ENCODE assay signal across 18 cellular contexts in genomic region chr7:151406886-151407583, GRCh38. TPM values are rescaled to one million over a fixed set of nuclear protein-coding genes. Genes with fewer than 3 reads are reported as not detected.
DNase-seq lines count a peak whose midpoint lies in the region; ATAC-seq, FAIRE-seq and TF ChIP-seq lines count a peak whose summit lies in the region.
"Had no signal": no experiment of that assay in that cellular context is flagged by ENCODE, and none has a peak within 500 bp of the region (broad histone marks: within the 10 kb centered on the region; RNA-seq: fewer than 3 reads in every experiment).

No MANE protein-coding gene starts in this region.

- peaks cover 32% of the 10 kb centered on the region for H3K4me1 Mint-ChIP-seq in neural crest cell
- peaks cover 51% of the 10 kb centered on the region for H3K4me1 Mint-ChIP-seq in type B pancreatic cell (ENCODE audit: unreplicated experiment)

- peaks cover 12% of the 10 kb centered on the region; the same call in 1 of the 2 replicates for H3K27me3 ChIP-seq in H7 (ENCODE audit: control insufficient read depth, insufficient read depth, low read length)

- H3K27me3 Mint-ChIP-seq in neural crest cell (ENCODE audit: low read depth) (peaks cover 18% of the 10 kb centered on the region), type B pancreatic cell (peaks cover 18% of the 10 kb centered on the region)

- TF ChIP-seq CTCF in fibroblast of villous mesenchyme (IDR thresholded peaks at IDR 0.05; ENCODE audit: insufficient read depth, low read depth, low read length) (no peak), neural crest cell (conservative IDR thresholded peaks at IDR 0.05) (no peak), type B pancreatic cell (conservative IDR thresholded peaks at IDR 0.05) (no peak)

- no peak for FAIRE-seq in frontal cortex (lab: Jason Lieb, UNC)
- FAIRE-seq: GM12878, GM19239, K562 had no signal

- no peak overlapping the region for H3K4me3 ChIP-seq in H7 (ENCODE audit: insufficient read depth, low read depth, low read length)
- H3K4me3 ChIP-seq in fibroblast of villous mesenchyme (ENCODE audit: low read depth, low read length): peak overlapping the region; percentile 6
- H3K4me3 ChIP-seq: GM12878, GM23338, K562, SJCRH30 had no signal

- H3K36me3 Mint-ChIP-seq in neural crest cell (ENCODE audit: low read depth) (peaks cover 2% of the 10 kb centered on the region), type B pancreatic cell (no peaks in the 10 kb centered on the region)

- peaks cover 3% of the 10 kb centered on the region for H3K36me3 ChIP-seq in H7 (replicated peaks; ENCODE audit: control insufficient read depth, insufficient read depth, low read length)
- H3K36me3 ChIP-seq: SJCRH30 had no signal

- H3K9me3 Mint-ChIP-seq in neural crest cell (no peaks in the 10 kb centered on the region), type B pancreatic cell (no peaks in the 10 kb centered on the region)

- H3K4me3 Mint-ChIP-seq in neural crest cell (peak overlapping the region; percentile 87), type B pancreatic cell (peak overlapping the region; percentile 72)
- H3K4me3 Mint-ChIP-seq: B cell, GM23338 had no signal

- peak; percentile 43 for DNase-seq in H7
- DNase-seq in fibroblast of villous mesenchyme (ENCODE audit: low read depth): no peak
- no peak for DNase-seq in neural crest cell (ENCODE audit: low read depth, low spot score)
- DNase-seq in type B pancreatic cell (ENCODE audit: extremely low spot score, unreplicated experiment): no peak
- DNase-seq in frontal cortex (ENCODE audit: low spot score in 2 of 2): no peak
- DNase-seq: ACHN, DMS153, NCI-H1092, NCI-H2107, NCI-H226, SJCRH30 had no signal

- ATAC-seq in GM21423 (IDR thresholded peaks at IDR 0.05; ENCODE audit: unreplicated experiment) (no peak), HG02884 (IDR thresholded peaks at IDR 0.05; ENCODE audit: unreplicated experiment) (no peak)
- ATAC-seq: GM12878, GM23338, K562 had no signal

- H3K27ac Mint-ChIP-seq in neural crest cell (ENCODE audit: unreplicated experiment): peak overlapping the region; percentile 19
- no peak overlapping the region for H3K27ac Mint-ChIP-seq in type B pancreatic cell
- H3K27ac Mint-ChIP-seq: B cell, GM23338 had no signal

RNA-seq across cellular contexts. Expression of gene WDR86, which starts 2.8 kb away (rescaled TPM):
- total RNA-seq in H7 (2014; rRNA removed; shearing (Covaris generic)): 40.6 and 40.8 TPM in 2 replicates
- total RNA-seq in fibroblast of villous mesenchyme (0.32 and 1.3 TPM in 2 replicates), neural crest cell (24.8 and 29.8 TPM in 2 replicates), type B pancreatic cell (ENCODE audit: low replicate concordance) (13.0 and 83.0 TPM in 2 replicates), frontal cortex (49.7 TPM)
- total RNA-seq: GM12878, K562 had no signal

RNA-seq across cellular contexts. Expression of gene CRYGN, which starts 32.9 kb away (rescaled TPM):
- total RNA-seq in H7 (2014; rRNA removed; shearing (Covaris generic)): 1.2 and 2.2 TPM in 2 replicates
- total RNA-seq in fibroblast of villous mesenchyme (under 0.01 TPM in 1 of 2 replicates, not detected in the other), neural crest cell (0.16 and 0.32 TPM in 2 replicates), type B pancreatic cell (ENCODE audit: low replicate concordance) (0.67 and 1.3 TPM in 2 replicates), frontal cortex (under 0.01 TPM)
- total RNA-seq: B cell, GM12878, K562, SJCRH30 had no signal
